Comparison of ENCODE assay signal across 16 cellular contexts in genomic region chrX:77070108-77070918, GRCh38.
DNase-seq lines count a peak whose midpoint lies in the region; ATAC-seq and TF ChIP-seq lines count a peak whose summit lies in the region.
"Had no signal": no experiment of that assay in that cellular context is flagged by ENCODE, and none has a peak within 500 bp of the region (broad histone marks: within the 10 kb centered on the region; RNA-seq: fewer than 3 reads in every experiment).

No MANE protein-coding gene starts in this region.

- no peaks in the 10 kb centered on the region for H3K9me3 Mint-ChIP-seq in activated naive CD4-positive, alpha-beta T cell treated with anti-CD3 and anti-CD28 coated beads for 36 hours
- no peaks in the 10 kb centered on the region for H3K9me3 Mint-ChIP-seq in activated T-helper 17 cell treated with anti-CD3 and anti-CD28 coated beads, Interleukin-2, amount 50 U/mL, for 72 hours
- H3K9me3 Mint-ChIP-seq: stimulated activated effector memory CD8-positive, alpha-beta T cell treated with anti-CD3 and anti-CD28 coated beads, Interleukin-12 subunit alpha, Interleukin-12 subunit beta, amount 100 ng/mL, for 72 hours had no signal

- no peaks in the 10 kb centered on the region for H3K36me3 Mint-ChIP-seq in activated naive CD4-positive, alpha-beta T cell treated with anti-CD3 and anti-CD28 coated beads for 36 hours (ENCODE audit: low read depth)
- H3K36me3 Mint-ChIP-seq in activated T-helper 17 cell treated with anti-CD3 and anti-CD28 coated beads, Interleukin-2, amount 50 U/mL, for 72 hours (ENCODE audit: low read depth), result no peaks in the 10 kb centered on the region
- H3K36me3 Mint-ChIP-seq: naive thymus-derived CD4-positive, alpha-beta T cell; stimulated activated effector memory CD8-positive, alpha-beta T cell treated with anti-CD3 and anti-CD28 coated beads, Interleukin-12 subunit alpha, Interleukin-12 subunit beta, amount 100 ng/mL, for 72 hours had no signal

- no peak overlapping the region for H3K27ac ChIP-seq in KMS-11
- no peak overlapping the region for H3K27ac ChIP-seq in foreskin keratinocyte
- H3K27ac ChIP-seq: uterus had no signal

- H3K27ac Mint-ChIP-seq in activated naive CD4-positive, alpha-beta T cell treated with anti-CD3 and anti-CD28 coated beads for 36 hours, result no peak overlapping the region
- H3K27ac Mint-ChIP-seq in activated T-helper 17 cell treated with anti-CD3 and anti-CD28 coated beads, Interleukin-2, amount 50 U/mL, for 72 hours, result peak overlapping the region; percentile 18
- H3K27ac Mint-ChIP-seq: stimulated activated effector memory CD8-positive, alpha-beta T cell treated with anti-CD3 and anti-CD28 coated beads, Interleukin-12 subunit alpha, Interleukin-12 subunit beta, amount 100 ng/mL, for 72 hours had no signal

- H3K4me1 ChIP-seq in KMS-11 (ENCODE audit: low read depth, poor library complexity, severe bottlenecking) (no peaks in the 10 kb centered on the region), foreskin keratinocyte (no peaks in the 10 kb centered on the region)
- H3K4me1 ChIP-seq: uterus had no signal

- H3K4me1 Mint-ChIP-seq in activated naive CD4-positive, alpha-beta T cell treated with anti-CD3 and anti-CD28 coated beads for 36 hours (ENCODE audit: low read depth), result peaks cover 9% of the 10 kb centered on the region
- peaks cover 9% of the 10 kb centered on the region for H3K4me1 Mint-ChIP-seq in activated T-helper 17 cell treated with anti-CD3 and anti-CD28 coated beads, Interleukin-2, amount 50 U/mL, for 72 hours

- H3K27me3 Mint-ChIP-seq in activated naive CD4-positive, alpha-beta T cell treated with anti-CD3 and anti-CD28 coated beads for 36 hours (ENCODE audit: low read depth), result peaks cover 3% of the 10 kb centered on the region
- peaks cover 9% of the 10 kb centered on the region for H3K27me3 Mint-ChIP-seq in activated T-helper 17 cell treated with anti-CD3 and anti-CD28 coated beads, Interleukin-2, amount 50 U/mL, for 72 hours

- H3K4me2 ChIP-seq in KMS-11, result peak overlapping the region; percentile 44

- H3K9ac ChIP-seq in KMS-11, result no peak overlapping the region

- H4K20me1 ChIP-seq in KMS-11 (ENCODE audit: insufficient read depth), result no peaks in the 10 kb centered on the region

- no peak for ATAC-seq in activated T-helper 17 cell treated with anti-CD3 and anti-CD28 coated beads, Interleukin-2, amount 50 U/mL, for 72 hours (replicated peaks)
- ATAC-seq in GM21367 (IDR thresholded peaks at IDR 0.05; ENCODE audit: unreplicated experiment), result no peak
- ATAC-seq in foreskin keratinocyte, result no peak
- ATAC-seq: left lobe of liver; naive thymus-derived CD4-positive, alpha-beta T cell; sciatic nerve; stimulated activated effector memory CD8-positive, alpha-beta T cell treated with anti-CD3 and anti-CD28 coated beads, Interleukin-12 subunit alpha, Interleukin-12 subunit beta, amount 100 ng/mL, for 72 hours had no signal

- H3K27me3 ChIP-seq in KMS-11 (ENCODE audit: insufficient read depth, low read depth) (no peaks in the 10 kb centered on the region), foreskin keratinocyte (no peaks in the 10 kb centered on the region)
- H3K27me3 ChIP-seq: uterus had no signal

- no peak for TF ChIP-seq CTCF in KMS-11 (conservative IDR thresholded peaks at IDR 0.05; ENCODE audit: low read depth, low read length)
- no peak for TF ChIP-seq CTCF in foreskin keratinocyte (conservative IDR thresholded peaks at IDR 0.05)

- peak overlapping the region; percentile 64 for H2AFZ ChIP-seq in KMS-11 (ENCODE audit: low read depth)

- H3K36me3 ChIP-seq in KMS-11 (ENCODE audit: insufficient read depth), result no peaks in the 10 kb centered on the region
- H3K36me3 ChIP-seq: uterus had no signal

- H3K4me3 ChIP-seq in KMS-11 (IDR thresholded peaks at IDR 0.05; ENCODE audit: insufficient read depth, low read depth, low read length), result no peak overlapping the region
- H3K4me3 ChIP-seq: uterus had no signal

- H3K79me2 ChIP-seq in KMS-11 (ENCODE audit: insufficient read depth, low read depth), result no peaks in the 10 kb centered on the region

- CTCF ChIA-PET in activated naive CD4-positive, alpha-beta T cell treated with anti-CD3 and anti-CD28 coated beads for 36 hours (lab: Charles Lee), result no interaction called here

- intact Hi-C loops in activated naive CD4-positive, alpha-beta T cell treated with anti-CD3 and anti-CD28 coated beads for 36 hours (cut with micrococcal nuclease), result no loop called here

- H3K4me3 Mint-ChIP-seq in activated naive CD4-positive, alpha-beta T cell treated with anti-CD3 and anti-CD28 coated beads for 36 hours, result peak overlapping the region; percentile 6
- H3K4me3 Mint-ChIP-seq in activated T-helper 17 cell treated with anti-CD3 and anti-CD28 coated beads, Interleukin-2, amount 50 U/mL, for 72 hours, result peak overlapping the region; percentile 11
- H3K4me3 Mint-ChIP-seq: stimulated activated effector memory CD8-positive, alpha-beta T cell treated with anti-CD3 and anti-CD28 coated beads, Interleukin-12 subunit alpha, Interleukin-12 subunit beta, amount 100 ng/mL, for 72 hours had no signal

- no peak for DNase-seq in activated naive CD4-positive, alpha-beta T cell treated with anti-CD3 and anti-CD28 coated beads for 36 hours
- no peak for DNase-seq in activated naive CD4-positive, alpha-beta T cell (lab: John Stamatoyannopoulos, UW)
- DNase-seq in NK-92 treated with Interleukin-12 subunit alpha and Interleukin-12 subunit beta, amount 100 ng/mL, for 24 hours (lab: John Stamatoyannopoulos, UW), result no peak
- no peak for DNase-seq in activated gamma-delta T cell (lab: John Stamatoyannopoulos, UW)
- no peak for DNase-seq in foreskin keratinocyte
- DNase-seq: DMS79; GOT3; naive thymus-derived CD4-positive, alpha-beta T cell; stimulated activated CD4-positive, alpha-beta T cell treated with anti-CD3 and anti-CD28 coated beads, Interleukin-4, amount 100 ng/mL, for 24 hours; uterus had no signal
